Comparison of ENCODE assay signal across 19 cellular contexts in genomic region chr18:21638822-21639221, GRCh38.
"Had no signal": no experiment of that assay in that cellular context is flagged by ENCODE, and none has a peak within 500 bp of the region (broad histone marks: within the 10 kb centered on the region; RNA-seq: fewer than 3 reads in every experiment).

No MANE protein-coding gene starts in this region.

- H3K4me3 Mint-ChIP-seq: activated naive CD8-positive, alpha-beta T cell treated with anti-CD3 and anti-CD28 coated beads for 36 hours; activated T-cell treated with anti-CD3 and anti-CD28 coated beads, Interleukin-2, amount 50 U/mL, for 4 hours; natural killer cell treated with Interleukin-12 subunit alpha and Interleukin-12 subunit beta and Interleukin-15 and Interleukin-18, amount 100 ng/mL, for 72 hours had no signal

- H3K27me3 Mint-ChIP-seq: activated naive CD8-positive, alpha-beta T cell treated with anti-CD3 and anti-CD28 coated beads for 36 hours; natural killer cell treated with Interleukin-12 subunit alpha and Interleukin-12 subunit beta and Interleukin-15 and Interleukin-18, amount 100 ng/mL, for 72 hours had no signal

- H3K27ac Mint-ChIP-seq: activated naive CD8-positive, alpha-beta T cell treated with anti-CD3 and anti-CD28 coated beads for 36 hours; natural killer cell treated with Interleukin-12 subunit alpha and Interleukin-12 subunit beta and Interleukin-15 and Interleukin-18, amount 100 ng/mL, for 72 hours had no signal

- H3K4me3 ChIP-seq: body of pancreas, esophagus squamous epithelium, right atrium auricular region, transverse colon had no signal

- H3K36me3 Mint-ChIP-seq: natural killer cell treated with Interleukin-12 subunit alpha and Interleukin-12 subunit beta and Interleukin-15 and Interleukin-18, amount 100 ng/mL, for 72 hours had no signal

- ATAC-seq: body of pancreas, left ventricle myocardium superior had no signal

- H3K4me1 ChIP-seq: body of pancreas, esophagus squamous epithelium, right atrium auricular region had no signal

- H3K27ac ChIP-seq: body of pancreas, esophagus squamous epithelium, right atrium auricular region, transverse colon had no signal

- H3K27me3 ChIP-seq: body of pancreas, esophagus squamous epithelium, right atrium auricular region, transverse colon had no signal

- H3K9me3 Mint-ChIP-seq: activated naive CD8-positive, alpha-beta T cell treated with anti-CD3 and anti-CD28 coated beads for 36 hours; activated T-cell treated with anti-CD3 and anti-CD28 coated beads, Interleukin-2, amount 50 U/mL, for 4 hours; natural killer cell treated with Interleukin-12 subunit alpha and Interleukin-12 subunit beta and Interleukin-15 and Interleukin-18, amount 100 ng/mL, for 72 hours had no signal

- H3K36me3 ChIP-seq: transverse colon had no signal

- H3K9me3 ChIP-seq: body of pancreas, esophagus squamous epithelium, right atrium auricular region, transverse colon had no signal

- DNase-seq: activated CD4-positive, alpha-beta T cell treated with anti-CD3 and anti-CD28 coated beads for 1 hour; activated CD4-positive, alpha-beta T cell treated with anti-CD3 and anti-CD28 coated beads, Interleukin-2, amount 50 U/mL, for 4 hours; activated gamma-delta T cell; activated naive CD8-positive, alpha-beta T cell treated with anti-CD3 and anti-CD28 coated beads for 36 hours; activated T-cell treated with anti-CD3 and anti-CD28 coated beads, Interleukin-2, amount 50 U/mL, for 4 hours; amygdala; body of pancreas; central memory CD4-positive, alpha-beta T cell; cortex of kidney; effector CD4-positive, alpha-beta T cell; esophagus squamous epithelium; hippocampal formation; left ventricle myocardium superior; nucleus accumbens; stimulated activated CD4-positive, alpha-beta T cell treated with anti-CD3 and anti-CD28 coated beads, Interleukin-4, amount 100 ng/mL, for 24 hours; stimulated activated naive CD8-positive, alpha-beta T cell treated with anti-CD3 and anti-CD28 coated beads, Interleukin-15, Interleukin-2, amounts not matched to agents 100 U/mL and 50 U/mL, for 24 hours; transverse colon had no signal
